26 cellular contexts compared by ENCODE assay signal in the genomic region with DNA sequence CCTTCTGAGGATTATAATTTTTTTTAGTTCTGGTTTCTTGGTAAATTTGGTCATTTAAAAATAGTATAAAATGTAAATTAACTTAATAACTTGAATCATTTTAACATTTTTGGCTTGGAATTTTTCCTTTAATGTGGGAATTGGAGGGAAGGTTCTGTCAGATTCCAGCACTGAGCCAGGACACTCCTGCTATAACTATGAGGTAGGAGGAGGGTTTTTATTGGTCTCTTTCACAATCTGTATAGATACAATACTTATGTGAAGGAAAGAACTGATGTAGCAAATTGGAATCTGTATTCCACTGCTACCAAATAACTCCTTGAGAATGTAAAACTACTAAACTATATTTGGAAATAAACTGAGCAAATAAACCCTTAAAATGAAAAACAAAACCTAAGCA. TPM values are rescaled to one million over a fixed set of nuclear protein-coding genes. Genes with fewer than 3 reads are reported as not detected.
"Had no signal": no experiment of that assay in that cellular context is flagged by ENCODE, and none has a peak within 500 bp of the region (broad histone marks: within the 10 kb centered on the region; RNA-seq: fewer than 3 reads in every experiment).

No MANE protein-coding gene starts in this region.

- H3K36me3 ChIP-seq: gastroesophageal sphincter, lower lobe of right lung, upper lobe of left lung had no signal

- H3K27me3 ChIP-seq: body of pancreas, gastroesophageal sphincter, testis, upper lobe of left lung had no signal

- H3K4me3 ChIP-seq: body of pancreas, lower lobe of right lung, testis had no signal

- H3K9me3 ChIP-seq: body of pancreas, gastroesophageal sphincter, lower lobe of right lung, testis, upper lobe of left lung had no signal

- H3K27ac ChIP-seq: body of pancreas, lower lobe of right lung, testis, upper lobe of left lung had no signal

- DNase-seq: activated CD4-positive, alpha-beta T cell treated with anti-CD3 and anti-CD28 coated beads for 4 hours; activated CD4-positive, alpha-beta T cell treated with anti-CD3 and anti-CD28 coated beads, Interleukin-2, amount 50 U/mL, for 48 hours; activated CD4-positive, CD25-positive, alpha-beta regulatory T cell; activated naive CD4-positive, alpha-beta T cell treated with anti-CD3 and anti-CD28 coated beads for 36 hours; activated naive CD8-positive, alpha-beta T cell treated with anti-CD3 and anti-CD28 coated beads, Interleukin-2, amount 10 ng/mL, durations not matched to agents 7 days and 5 days; activated T-cell treated with anti-CD3 and anti-CD28 coated beads, Interleukin-2, amount 50 U/mL, for 48 hours; amygdala; body of pancreas; caudate nucleus; effector memory CD4-positive, alpha-beta T cell; head of caudate nucleus; islet precursor cell; left colon; lower lobe of right lung; mesendoderm; naive B cell; retina; stimulated activated CD4-positive, alpha-beta T cell treated with anti-CD3 and anti-CD28 coated beads, Interleukin-2, amount 100 ng/mL, for 48 hours; stimulated activated CD8-positive, alpha-beta memory T cell treated with anti-CD3 and anti-CD28 coated beads, Interleukin-4, amount 100 ng/mL, for 48 hours; stimulated activated naive B cell treated with anti-CD40 and anti-IgM and Interleukin-4, amounts not matched to agents 10 μg/mL and 1 μg/mL and 100 μg/mL, for 72 hours; SW 1271; T-helper 17 cell; testis; upper lobe of left lung had no signal

- ATAC-seq: body of pancreas; gastroesophageal sphincter; left colon; lower lobe of right lung; stimulated activated naive B cell treated with anti-CD40 and anti-IgM and Interleukin-4, amounts not matched to agents 10 μg/mL and 1 μg/mL and 100 μg/mL, for 72 hours; T-helper 17 cell had no signal

RNA-seq across cellular contexts. Expression of gene PRKG1, which starts 3.2 kb away (rescaled TPM):
- total RNA-seq: activated CD8-positive, alpha-beta memory T cell treated with anti-CD3 and anti-CD28 coated beads for 36 hours; activated naive CD4-positive, alpha-beta T cell treated with anti-CD3 and anti-CD28 coated beads for 36 hours; activated naive CD8-positive, alpha-beta T cell treated with anti-CD3 and anti-CD28 coated beads, Interleukin-2, amount 10 ng/mL, durations not matched to agents 7 days and 5 days had no signal
